8 cellular contexts compared by ENCODE assay signal in the genomic region with DNA sequence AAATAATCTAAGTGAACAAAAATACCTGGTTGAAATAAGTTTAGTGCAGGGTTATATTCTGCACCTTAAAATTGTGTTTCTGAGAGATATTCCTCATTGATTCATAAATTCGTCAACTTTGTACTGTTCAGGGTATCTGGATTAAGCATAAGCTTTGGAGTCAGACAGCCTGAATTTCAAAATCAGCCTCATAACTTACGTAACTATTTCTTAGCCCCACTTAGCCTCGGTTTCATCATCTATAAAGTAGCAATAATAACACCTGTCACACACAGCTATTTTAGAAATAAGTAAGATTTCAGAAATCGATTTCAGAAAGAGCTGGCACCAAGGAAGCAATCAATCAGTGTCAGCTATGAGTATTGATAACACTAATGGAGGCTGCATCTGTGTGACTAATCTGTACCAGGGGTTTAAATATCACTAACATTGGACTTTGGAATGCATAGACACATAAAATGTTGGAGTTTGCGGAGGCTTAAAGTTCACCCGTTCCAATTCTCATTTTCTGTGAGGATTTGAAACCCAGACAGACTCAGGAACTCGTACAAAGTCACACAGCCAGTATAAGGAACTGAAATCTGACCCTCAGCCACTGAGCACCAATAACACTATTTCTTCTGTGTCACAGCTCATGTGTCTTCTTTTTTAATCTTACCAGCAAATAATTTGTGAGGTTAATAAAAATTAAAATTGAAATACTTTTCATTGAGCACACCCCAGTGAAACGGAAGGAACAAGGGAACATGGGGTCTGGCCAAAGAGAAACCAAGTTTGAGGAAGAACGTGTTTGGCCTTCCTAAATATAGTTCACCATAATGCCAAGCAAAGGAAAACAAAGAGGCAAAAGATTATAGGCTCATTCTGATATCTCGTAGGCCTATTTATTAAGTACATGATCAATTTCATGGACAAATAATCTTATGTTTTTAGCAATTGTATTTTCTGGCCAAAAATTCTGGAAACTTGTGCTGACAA.
DNase-seq lines count a peak whose midpoint lies in the region; ATAC-seq, FAIRE-seq and TF ChIP-seq lines count a peak whose summit lies in the region.

No MANE protein-coding gene starts in this region.

- peak overlapping the region; percentile 13 for H3K27ac ChIP-seq in OCI-LY7 (ENCODE audit: low read depth, low read length, poor library complexity, severe bottlenecking)

- H3K27me3 Mint-ChIP-seq in stimulated activated memory B cell treated with anti-CD40 and anti-IgM and Interleukin-4, amounts not matched to agents 10 μg/mL and 1 μg/mL and 100 μg/mL, for 72 hours, result no peaks in the 10 kb centered on the region

- no peaks in the 10 kb centered on the region for H3K9me3 Mint-ChIP-seq in activated naive CD4-positive, alpha-beta T cell treated with anti-CD3 and anti-CD28 coated beads, Interleukin-2, amount 50 U/mL, for 72 hours
- H3K9me3 Mint-ChIP-seq in stimulated activated memory B cell treated with anti-CD40 and anti-IgM and Interleukin-4, amounts not matched to agents 10 μg/mL and 1 μg/mL and 100 μg/mL, for 72 hours, result no peaks in the 10 kb centered on the region

- DNase-seq in activated naive CD4-positive, alpha-beta T cell treated with anti-CD3 and anti-CD28 coated beads, Interleukin-2, amount 50 U/mL, for 72 hours (ENCODE audit: low spot score in 2 of 2), result no peak
- DNase-seq in activated naive CD4-positive, alpha-beta T cell (lab: John Stamatoyannopoulos, UW), result no peak
- DNase-seq in OCI-LY7 (ENCODE audit: low spot score), result peak; percentile 51
- no peak for DNase-seq in GM19239 (ENCODE audit: insufficient read length, low spot score)
- DNase-seq in DMS153 (lab: John Stamatoyannopoulos, UW), result no peak
- DNase-seq in NCI-H1930 (lab: John Stamatoyannopoulos, UW), result no peak

- POLR2A ChIA-PET in OCI-LY7 (lab: Charles Lee), result interaction anchor here (0.8 to 1.5 kb wide), 3 partner anchors 9 to 530 kb away, joined by 3 to 4 read pairs (median 4); no protein-coding TSS in a partner anchor

- ATAC-seq in activated naive CD4-positive, alpha-beta T cell treated with anti-CD3 and anti-CD28 coated beads, Interleukin-2, amount 50 U/mL, for 72 hours, result no peak
- peak; percentile 45 for ATAC-seq in HG02981 (IDR thresholded peaks at IDR 0.05; ENCODE audit: unreplicated experiment)
- peak; percentile 73 for ATAC-seq in stimulated activated memory B cell treated with anti-CD40 and anti-IgM and Interleukin-4, amounts not matched to agents 10 μg/mL and 1 μg/mL and 100 μg/mL, for 72 hours

- peak overlapping the region; percentile 48 for H3K4me3 ChIP-seq in OCI-LY7 (ENCODE audit: low read depth, low read length, poor library complexity, severe bottlenecking)

- no TSS peak for BruUV-seq in OCI-LY7 (replicated peaks; lab: Mats Ljungman, UMichigan)

- H4K20me1 ChIP-seq in OCI-LY7 (ENCODE audit: insufficient read depth, low read length), result no peaks in the 10 kb centered on the region

- H3K9me2 ChIP-seq in OCI-LY7 (ENCODE audit: insufficient read depth, low read length), result no peaks in the 10 kb centered on the region

- H2AFZ ChIP-seq in OCI-LY7 (ENCODE audit: low read length), result peak overlapping the region; percentile 90

- H3K27ac Mint-ChIP-seq in activated naive CD4-positive, alpha-beta T cell treated with anti-CD3 and anti-CD28 coated beads, Interleukin-2, amount 50 U/mL, for 72 hours, result peak overlapping the region; percentile 15 to 92
- peak overlapping the region; percentile 98 for H3K27ac Mint-ChIP-seq in stimulated activated memory B cell treated with anti-CD40 and anti-IgM and Interleukin-4, amounts not matched to agents 10 μg/mL and 1 μg/mL and 100 μg/mL, for 72 hours

- peak overlapping the region; percentile 63 for H3K4me3 Mint-ChIP-seq in stimulated activated memory B cell treated with anti-CD40 and anti-IgM and Interleukin-4, amounts not matched to agents 10 μg/mL and 1 μg/mL and 100 μg/mL, for 72 hours

- peaks cover 34% of the 10 kb centered on the region for H3K4me1 ChIP-seq in OCI-LY7 (ENCODE audit: insufficient read depth, low read length, poor library complexity, severe bottlenecking)

- TF ChIP-seq CTCF in OCI-LY7 (conservative IDR thresholded peaks at IDR 0.05; ENCODE audit: low read length), result no peak

- CTCF ChIA-PET in OCI-LY7 (lab: Charles Lee; ENCODE audit: unreplicated experiment), result interaction anchor here (1.2 kb wide), 1 partner anchor 9 kb away, joined by 3 read pairs; no protein-coding TSS in a partner anchor

- no peaks in the 10 kb centered on the region for H3K79me2 ChIP-seq in OCI-LY7 (ENCODE audit: insufficient read depth, low read depth, low read length)

- peaks cover 60% of the 10 kb centered on the region for H3K4me1 Mint-ChIP-seq in stimulated activated memory B cell treated with anti-CD40 and anti-IgM and Interleukin-4, amounts not matched to agents 10 μg/mL and 1 μg/mL and 100 μg/mL, for 72 hours

- H3K4me2 ChIP-seq in OCI-LY7 (ENCODE audit: low read length), result peak overlapping the region; percentile 74

- H3K36me3 Mint-ChIP-seq in activated naive CD4-positive, alpha-beta T cell treated with anti-CD3 and anti-CD28 coated beads, Interleukin-2, amount 50 U/mL, for 72 hours, result no peaks in the 10 kb centered on the region
- no peaks in the 10 kb centered on the region for H3K36me3 Mint-ChIP-seq in stimulated activated memory B cell treated with anti-CD40 and anti-IgM and Interleukin-4, amounts not matched to agents 10 μg/mL and 1 μg/mL and 100 μg/mL, for 72 hours

- no peaks in the 10 kb centered on the region for H3K9me3 ChIP-seq in OCI-LY7 (ENCODE audit: low read length)

- no peaks in the 10 kb centered on the region for H3K36me3 ChIP-seq in OCI-LY7 (ENCODE audit: insufficient read depth, low read length)

- intact Hi-C loops in OCI-LY7 (cut with micrococcal nuclease; ENCODE audit: unreplicated experiment), result loop anchor here (5.0 to 10.0 kb wide), 5 partner anchors 107 to 453 kb away; partner anchors contain the start of genes PTGER4 and RPL37

- FAIRE-seq in GM19239 (lab: Jason Lieb, UNC), result no peak

Comparison
In these comparisons a context has a peak if more than half of its experiments do, and no peak if none do; other contexts are left out.
1. ATAC-seq: peak in HG02981 (single experiment) and stimulated activated memory B cell treated with anti-CD40 and anti-IgM and Interleukin-4, amounts not matched to agents 10 μg/mL and 1 μg/mL and 100 μg/mL, for 72 hours (single experiment); none in activated naive CD4-positive, alpha-beta T cell treated with anti-CD3 and anti-CD28 coated beads, Interleukin-2, amount 50 U/mL, for 72 hours (0 of 2).